ENCODE assay signal across 8 cellular contexts in genomic region chr4:152500798-152501434, GRCh38. TPM values are rescaled to one million over a fixed set of nuclear protein-coding genes. Genes with fewer than 3 reads are reported as not detected.
DNase-seq lines count a peak whose midpoint lies in the region; ATAC-seq, FAIRE-seq and TF ChIP-seq lines count a peak whose summit lies in the region.

No MANE protein-coding gene starts in this region.

- H3K4me1 ChIP-seq in left lung: peaks cover 0 to 7% of the 10 kb centered on the region in 2 donors

- H3K27me3 ChIP-seq in GM06990 (replicated peaks; ENCODE audit: control insufficient read depth, insufficient read depth, low read length) (no peaks in the 10 kb centered on the region), left lung (no peaks in the 10 kb centered on the region)

- no peaks in the 10 kb centered on the region for H3K9me3 Mint-ChIP-seq in chondrocyte (ENCODE audit: low read depth)

- peak; percentile 97 for FAIRE-seq in A204.1 (lab: Jason Lieb, UNC)

- H3K4me3 Mint-ChIP-seq in T-helper 17 cell (no peak overlapping the region), chondrocyte (ENCODE audit: unreplicated experiment) (no peak overlapping the region)

- no peaks in the 10 kb centered on the region for H3K36me3 ChIP-seq in GM06990 (ENCODE audit: control insufficient read depth, insufficient read depth, low read length)
- no peaks in the 10 kb centered on the region for H3K36me3 ChIP-seq in left lung

- peak; percentile 51 for ATAC-seq in HG02610 (IDR thresholded peaks at IDR 0.05; ENCODE audit: unreplicated experiment)
- ATAC-seq in T-helper 17 cell: peak; percentile 81
- peak; percentile 96 for ATAC-seq in left lung

- H3K4me3 ChIP-seq in GM06990 (replicated peaks; ENCODE audit: low read depth, low read length): peak overlapping the region; percentile 2
- H3K4me3 ChIP-seq in left lung: no peak overlapping the region

- DNase-seq in GM06990 (ENCODE audit: extremely low read depth, insufficient read length) (peak; percentile 75), NCI-H1417 (lab: John Stamatoyannopoulos, UW) (peak; percentile 39 to 89 (median 82)), T-helper 17 cell (peak in 1 of 3 donors; percentile 49), chondrocyte (ENCODE audit: low spot score) (no peak), left lung (no peak)
- peak; percentile 2 for DNase-seq in stimulated activated naive CD4-positive, alpha-beta T cell treated with Interleukin-2 at 50 U/mL for 16 hours (lab: John Stamatoyannopoulos, UW)

- H3K9me3 ChIP-seq in T-helper 17 cell (ENCODE audit: control insufficient read depth, low read length, poor library complexity, severe bottlenecking) (no peaks in the 10 kb centered on the region), left lung (no peaks in the 10 kb centered on the region)

- H3K27me3 Mint-ChIP-seq in T-helper 17 cell (no peaks in the 10 kb centered on the region), chondrocyte (ENCODE audit: low read depth) (no peaks in the 10 kb centered on the region)

- H3K4me1 Mint-ChIP-seq in T-helper 17 cell (peaks cover 30% of the 10 kb centered on the region), chondrocyte (ENCODE audit: low read depth) (peaks cover 18% of the 10 kb centered on the region)

- peaks cover 2% of the 10 kb centered on the region for H3K36me3 Mint-ChIP-seq in T-helper 17 cell (ENCODE audit: low read depth)
- H3K36me3 Mint-ChIP-seq in chondrocyte (ENCODE audit: low read depth): no peaks in the 10 kb centered on the region

- H3K27ac ChIP-seq in left lung: no peak overlapping the region

- intact Hi-C loops in left lung (cut with DNase I): loop anchor here in 1 of 2 donors (5.0 kb wide), 1 partner anchor 136 kb away; no protein-coding TSS in a partner anchor

- H3K27ac Mint-ChIP-seq in T-helper 17 cell (no peak overlapping the region), chondrocyte (ENCODE audit: unreplicated experiment) (no peak overlapping the region)

- TF ChIP-seq CTCF in GM06990 (IDR thresholded peaks at IDR 0.05; ENCODE audit: insufficient read depth, low read length, poor library complexity, severe bottlenecking) (peak; percentile 56), chondrocyte (IDR thresholded peaks at IDR 0.05) (peak; percentile 96), left lung (IDR thresholded peaks at IDR 0.05) (peak; percentile 66 to 72)

RNA-seq across cellular contexts. Expression of gene FBXW7, which starts 35.0 kb away (rescaled TPM):
- total RNA-seq in T-helper 17 cell (100 to 1,000 TPM; 102 to 125 TPM), chondrocyte (18.0 to 23.3 TPM (median 21.4 TPM) in 3 replicates), left lung (10 to 100 TPM; 33.6 to 35.2 TPM)

Comparison
In these comparisons a context has a peak if more than half of its experiments do, and no peak if none do; other contexts are left out.
1. DNase-seq: peak in GM06990 (single experiment), NCI-H1417 (3 of 3) and stimulated activated naive CD4-positive, alpha-beta T cell treated with Interleukin-2 at 50 U/mL for 16 hours (single experiment); none in chondrocyte (single experiment) and left lung (0 of 2).
2. Peak in every context shown above with its lines, with median percentiles within 50 percentile points of each other: CTCF ChIP-seq and ATAC-seq.